Comparison of ENCODE assay signal across 21 cellular contexts in genomic region chr1:64526312-64526711, GRCh38. TPM values are rescaled to one million over a fixed set of nuclear protein-coding genes. Genes with fewer than 3 reads are reported as not detected.
A peak's percentile ranks its signal among the peaks of the same experiment; 100 is the strongest.
DNase-seq lines count a peak whose midpoint lies in the region; ATAC-seq and TF ChIP-seq lines count a peak whose summit lies in the region.
"Had no signal": no experiment of that assay in that cellular context is flagged by ENCODE, and none has a peak within 500 bp of the region (broad histone marks: within the 10 kb centered on the region; RNA-seq: fewer than 3 reads in every experiment).

No MANE protein-coding gene starts in this region.

- no peak overlapping the region for H2BK15ac ChIP-seq in mesenchymal stem cell (ENCODE audit: low read depth, poor library complexity, severe bottlenecking)

- H3K4me2 ChIP-seq in mesenchymal stem cell (ENCODE audit: low read length, poor library complexity, severe bottlenecking) = no peak overlapping the region

- peak overlapping the region; percentile 64 for H3K27ac Mint-ChIP-seq in chondrocyte (ENCODE audit: unreplicated experiment)
- no peak overlapping the region for H3K27ac Mint-ChIP-seq in CD4-positive, alpha-beta T cell
- H3K27ac Mint-ChIP-seq: activated naive CD4-positive, alpha-beta T cell treated with anti-CD3 and anti-CD28 coated beads, Interleukin-2, amount 50 U/mL, for 24 hours; dendritic cell treated with granulocyte-macrophage colony-stimulating factor and Interleukin-4, amounts not matched to agents 40 ng/mL and 50 ng/mL, for 4 days; natural killer cell; stimulated activated naive CD8-positive, alpha-beta T cell treated with anti-CD3 and anti-CD28 coated beads, Interleukin-15, Interleukin-2, amounts not matched to agents 100 ng/mL and 50 ng/mL, for 24 hours had no signal

- H3K27me3 ChIP-seq in mesenchymal stem cell (ENCODE audit: control insufficient read depth in 1 of 2, insufficient read depth in 1 of 2, low read length in 2 of 2) = no peaks in the 10 kb centered on the region
- no peaks in the 10 kb centered on the region for H3K27me3 ChIP-seq in suprapubic skin
- peaks cover 4% of the 10 kb centered on the region for H3K27me3 ChIP-seq in CD4-positive, alpha-beta T cell (ENCODE audit: control insufficient read depth, insufficient read depth, low read length)

- H2AK5ac ChIP-seq in mesenchymal stem cell (ENCODE audit: low read length, severe bottlenecking) = no peak overlapping the region

- peak overlapping the region; percentile 37 for H3K9ac ChIP-seq in mesenchymal stem cell (ENCODE audit: low read length)

- H3K23ac ChIP-seq in mesenchymal stem cell (ENCODE audit: low read length in 2 of 2) = no peak overlapping the region

- POLR2A ChIA-PET in HEK293 (lab: Yijun Ruan, JAX) = no interaction called here
- POLR2A ChIA-PET in CD4-positive, alpha-beta T cell (lab: Charles Lee) = no interaction called here

- H2BK12ac ChIP-seq in mesenchymal stem cell (ENCODE audit: low read length in 2 of 2) = no peak overlapping the region

- no peak overlapping the region for H3K4ac ChIP-seq in mesenchymal stem cell (ENCODE audit: low read depth in 1 of 2, low read length in 2 of 2)

- H3K79me1 ChIP-seq in mesenchymal stem cell (replicated peaks; ENCODE audit: low read length, poor library complexity, severe bottlenecking) = peaks cover 7% of the 10 kb centered on the region

- H3K4me1 ChIP-seq in HEK293 (ENCODE audit: control insufficient read depth, insufficient read depth, low read length) (peaks cover 22% of the 10 kb centered on the region), mesenchymal stem cell (ENCODE audit: control insufficient read depth, insufficient read depth, low read depth, low read length) (no peaks in the 10 kb centered on the region), suprapubic skin (peaks cover 36% of the 10 kb centered on the region)

- ATAC-seq in GM21360 (IDR thresholded peaks at IDR 0.05; ENCODE audit: unreplicated experiment) = no peak
- ATAC-seq in HG03196 (IDR thresholded peaks at IDR 0.05; ENCODE audit: unreplicated experiment) = no peak
- ATAC-seq in CD4-positive, alpha-beta T cell (ENCODE audit: poor library complexity) = no peak
- ATAC-seq: natural killer cell had no signal

- TF ChIP-seq POLR2A in suprapubic skin (IDR thresholded peaks at IDR 0.05) = no peak

- DNase-seq in chondrocyte (ENCODE audit: low spot score) = no peak
- DNase-seq in mesenchymal stem cell = no peak
- no peak for DNase-seq in suprapubic skin (ENCODE audit: low spot score in 2 of 2)
- no peak for DNase-seq in stimulated activated naive CD4-positive, alpha-beta T cell treated with Interleukin-2 at 50 U/mL for 16 hours (lab: John Stamatoyannopoulos, UW)
- DNase-seq in CD4-positive, alpha-beta T cell = no peak
- DNase-seq: activated CD4-positive, alpha-beta T cell treated with anti-CD3 and anti-CD28 coated beads for 1 hour; activated CD8-positive, alpha-beta memory T cell treated with anti-CD3 and anti-CD28 coated beads for 24 hours; activated T-cell treated with anti-CD3 and anti-CD28 coated beads, Interleukin-2, amount 50 U/mL, for 48 hours; DMS 273 treated with DMSO at 0.1 percent for 48 hours; KBM-7; natural killer cell; NCI-H1694 treated with DMSO at 0.1 percent for 48 hours; NCI-H69; small intestine; stimulated activated CD4-positive, alpha-beta T cell treated with anti-CD3 and anti-CD28 coated beads, Interleukin-4, amount 100 ng/mL, for 1 hour had no signal

- TF ChIP-seq CTCF in HEK293 (tag by site-specific recombination; IDR thresholded peaks at IDR 0.05) (no peak), chondrocyte (IDR thresholded peaks at IDR 0.05) (no peak), suprapubic skin (IDR thresholded peaks at IDR 0.05) (no peak)
- no peak for TF ChIP-seq CTCF in CD4-positive, alpha-beta T cell (IDR thresholded peaks at IDR 0.05)

- no peak overlapping the region for H2BK5ac ChIP-seq in mesenchymal stem cell (ENCODE audit: low read depth, low read length, poor library complexity, severe bottlenecking)

- CTCF ChIA-PET in HEK293 (lab: Yijun Ruan, JAX) = no interaction called here
- CTCF ChIA-PET in CD4-positive, alpha-beta T cell (lab: Charles Lee) = no interaction called here

- no peaks in the 10 kb centered on the region for H3K27me3 Mint-ChIP-seq in chondrocyte (ENCODE audit: low read depth)
- no peaks in the 10 kb centered on the region for H3K27me3 Mint-ChIP-seq in CD4-positive, alpha-beta T cell
- H3K27me3 Mint-ChIP-seq: activated naive CD4-positive, alpha-beta T cell treated with anti-CD3 and anti-CD28 coated beads, Interleukin-2, amount 50 U/mL, for 24 hours; dendritic cell treated with granulocyte-macrophage colony-stimulating factor and Interleukin-4, amounts not matched to agents 40 ng/mL and 50 ng/mL, for 4 days; stimulated activated naive CD8-positive, alpha-beta T cell treated with anti-CD3 and anti-CD28 coated beads, Interleukin-15, Interleukin-2, amounts not matched to agents 100 ng/mL and 50 ng/mL, for 24 hours had no signal

- H3K27ac ChIP-seq in HEK293 (ENCODE audit: extremely low read depth, low read depth, low read length) (no peak overlapping the region), mesenchymal stem cell (ENCODE audit: low read length, poor library complexity, severe bottlenecking) (no peak overlapping the region), suprapubic skin (peak overlapping the region; percentile 65)
- H3K27ac ChIP-seq in CD4-positive, alpha-beta T cell (ENCODE audit: low read depth, low read length) = no peak overlapping the region

- H3K36me3 Mint-ChIP-seq in chondrocyte (ENCODE audit: low read depth) = no peaks in the 10 kb centered on the region
- no peaks in the 10 kb centered on the region for H3K36me3 Mint-ChIP-seq in CD4-positive, alpha-beta T cell (ENCODE audit: low read depth)
- H3K36me3 Mint-ChIP-seq: activated naive CD4-positive, alpha-beta T cell treated with anti-CD3 and anti-CD28 coated beads, Interleukin-2, amount 50 U/mL, for 24 hours; natural killer cell had no signal

- WGBS in mesenchymal stem cell = 51% methylated on average over 3 of the region's 3 CpGs
- 26% methylated on average over 3 of the region's 3 CpGs for WGBS in suprapubic skin

- H4K91ac ChIP-seq in mesenchymal stem cell (ENCODE audit: low read length) = no peak overlapping the region

- intact Hi-C loops in CD4-positive, alpha-beta T cell (cut with DNase I, micrococcal nuclease) = no loop called here

- H3K4me3 Mint-ChIP-seq in chondrocyte (ENCODE audit: unreplicated experiment) = no peak overlapping the region
- H3K4me3 Mint-ChIP-seq in CD4-positive, alpha-beta T cell = no peak overlapping the region
- H3K4me3 Mint-ChIP-seq: activated naive CD4-positive, alpha-beta T cell treated with anti-CD3 and anti-CD28 coated beads, Interleukin-2, amount 50 U/mL, for 24 hours; dendritic cell treated with granulocyte-macrophage colony-stimulating factor and Interleukin-4, amounts not matched to agents 40 ng/mL and 50 ng/mL, for 4 days; natural killer cell; stimulated activated naive CD8-positive, alpha-beta T cell treated with anti-CD3 and anti-CD28 coated beads, Interleukin-15, Interleukin-2, amounts not matched to agents 100 ng/mL and 50 ng/mL, for 24 hours had no signal

- H3K14ac ChIP-seq in mesenchymal stem cell (ENCODE audit: low read length in 2 of 2) = no peak overlapping the region

- peaks cover 67% of the 10 kb centered on the region for H3K4me1 Mint-ChIP-seq in chondrocyte (ENCODE audit: low read depth)
- H3K4me1 Mint-ChIP-seq in CD4-positive, alpha-beta T cell (ENCODE audit: low read depth) = peaks cover 17% of the 10 kb centered on the region
- H3K4me1 Mint-ChIP-seq: natural killer cell had no signal

- H2BK120ac ChIP-seq in mesenchymal stem cell (ENCODE audit: low read depth, low read length) = no peak overlapping the region

- no peak overlapping the region for H4K8ac ChIP-seq in mesenchymal stem cell (ENCODE audit: low read length)

- H3K9me3 ChIP-seq in HEK293 (ENCODE audit: control insufficient read depth, insufficient read depth, low read depth, low read length) (no peaks in the 10 kb centered on the region), mesenchymal stem cell (ENCODE audit: control insufficient read depth, low read length) (no peaks in the 10 kb centered on the region), suprapubic skin (no peaks in the 10 kb centered on the region)
- no peaks in the 10 kb centered on the region for H3K9me3 ChIP-seq in CD4-positive, alpha-beta T cell (ENCODE audit: control insufficient read depth, low read length)

- H3K18ac ChIP-seq in mesenchymal stem cell (ENCODE audit: low read depth in 1 of 2, low read length in 2 of 2) = no peak overlapping the region

- H3K9me3 Mint-ChIP-seq in chondrocyte (ENCODE audit: low read depth) = no peaks in the 10 kb centered on the region
- H3K9me3 Mint-ChIP-seq in CD4-positive, alpha-beta T cell = no peaks in the 10 kb centered on the region
- H3K9me3 Mint-ChIP-seq: activated naive CD4-positive, alpha-beta T cell treated with anti-CD3 and anti-CD28 coated beads, Interleukin-2, amount 50 U/mL, for 24 hours; dendritic cell treated with granulocyte-macrophage colony-stimulating factor and Interleukin-4, amounts not matched to agents 40 ng/mL and 50 ng/mL, for 4 days; natural killer cell; stimulated activated naive CD8-positive, alpha-beta T cell treated with anti-CD3 and anti-CD28 coated beads, Interleukin-15, Interleukin-2, amounts not matched to agents 100 ng/mL and 50 ng/mL, for 24 hours had no signal

- H3K36me3 ChIP-seq in HEK293 (ENCODE audit: control insufficient read depth in 2 of 2, insufficient read depth in 1 of 2, low read length in 2 of 2) (no peaks in the 10 kb centered on the region), mesenchymal stem cell (ENCODE audit: control insufficient read depth in 1 of 2, insufficient read depth in 2 of 2, low read depth in 1 of 2, low read length in 2 of 2) (no peaks in the 10 kb centered on the region), suprapubic skin (no peaks in the 10 kb centered on the region)

- no peak for TF ChIP-seq EP300 in suprapubic skin (IDR thresholded peaks at IDR 0.05)

- no peak overlapping the region for H2AFZ ChIP-seq in mesenchymal stem cell (ENCODE audit: low read depth, low read length)

- H3K4me3 ChIP-seq in HEK293 (ENCODE audit: low read depth, low read length) (no peak overlapping the region), mesenchymal stem cell (ENCODE audit: insufficient read depth in 1 of 2, low read depth in 1 of 2, low read length in 2 of 2) (peak overlapping the region in 1 of 2 experiments; percentile 11), suprapubic skin (no peak overlapping the region)

RNA-seq across cellular contexts. Expression of gene CACHD1, which starts 56.4 kb away (rescaled TPM):
- total RNA-seq in chondrocyte (10.4 to 13.7 TPM (median 10.5 TPM) in 3 replicates), suprapubic skin (10 to 100 TPM in 3 of 4 donors, 1 to 10 TPM in 1; 6.9 to 14.7 (median 11.6) TPM)
- 2.3 TPM for polyA plus RNA-seq in mesenchymal stem cell (2013, experiment 1 of 2)
- polyA plus RNA-seq in mesenchymal stem cell (2013, experiment 2 of 2) = 2.3 TPM
- 1 to 10 TPM; 6.2 to 7.1 TPM for total RNA-seq in CD4-positive, alpha-beta T cell
- total RNA-seq: natural killer cell had no signal
